Comparison of ENCODE assay signal across 36 cellular contexts in the genomic region with DNA sequence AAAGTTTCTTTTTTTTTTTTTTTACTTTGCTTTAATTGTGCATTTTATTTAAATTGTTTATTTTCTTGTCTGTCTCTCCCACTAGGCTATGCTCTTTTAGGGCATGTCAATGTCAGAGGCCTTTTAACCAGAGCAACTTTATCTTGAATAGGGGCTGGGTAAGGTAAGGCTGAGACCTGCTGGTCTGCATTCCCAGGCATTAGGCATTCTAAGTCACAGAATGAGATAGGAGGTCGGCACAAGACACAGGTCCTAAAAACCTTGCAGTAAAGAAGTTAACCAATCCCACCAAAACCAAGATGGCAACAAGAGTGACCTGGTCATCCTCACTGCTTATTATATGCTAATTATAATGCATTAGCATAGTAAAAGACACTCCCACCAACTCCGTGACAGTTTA.
"Had no signal": no experiment of that assay in that cellular context is flagged by ENCODE, and none has a peak within 500 bp of the region (broad histone marks: within the 10 kb centered on the region; RNA-seq: fewer than 3 reads in every experiment).

No MANE protein-coding gene starts in this region.

- FAIRE-seq: colon had no signal

- H3K4me3 Mint-ChIP-seq: activated B cell treated with CpG ODN at 0.5 μM for 24 hours; activated CD8-positive, alpha-beta T cell treated with anti-CD3 and anti-CD28 coated beads for 36 hours; activated naive CD4-positive, alpha-beta T cell treated with anti-CD3 and anti-CD28 coated beads, Interleukin-2, amount 50 U/mL, for 24 hours; activated naive CD8-positive, alpha-beta T cell treated with anti-CD3 and anti-CD28 coated beads for 36 hours; activated naive CD8-positive, alpha-beta T cell treated with anti-CD3 and anti-CD28 coated beads, Interleukin-2, amount 50 U/mL, for 24 hours; activated T-cell treated with anti-CD3 and anti-CD28 coated beads, Interleukin-2, amount 50 U/mL, for 4 hours; activated T-helper 17 cell treated with anti-CD3 and anti-CD28 coated beads, Interleukin-2, amount 50 U/mL, for 72 hours; brain; effector memory CD8-positive, alpha-beta T cell; T-helper 17 cell; T-helper 2 cell treated with Interferon-gamma antibody and Interleukin-4, amounts not matched to agents 5 μg/mL and 100 μg/mL, for 36 hours had no signal

- H3K27me3 ChIP-seq: adrenal gland, breast epithelium, esophagus muscularis mucosa, foreskin keratinocyte, gastrocnemius medialis had no signal

- H3K9me3 ChIP-seq: adrenal gland, breast epithelium, esophagus muscularis mucosa, gastrocnemius medialis, heart right ventricle had no signal

- H3K4me1 ChIP-seq: adrenal gland, breast epithelium, esophagus muscularis mucosa, foreskin keratinocyte, gastrocnemius medialis, heart right ventricle had no signal

- H3K27ac Mint-ChIP-seq: activated B cell treated with CpG ODN at 0.5 μM for 24 hours; activated CD8-positive, alpha-beta T cell treated with anti-CD3 and anti-CD28 coated beads for 36 hours; activated naive CD4-positive, alpha-beta T cell treated with anti-CD3 and anti-CD28 coated beads, Interleukin-2, amount 50 U/mL, for 24 hours; activated naive CD8-positive, alpha-beta T cell treated with anti-CD3 and anti-CD28 coated beads for 36 hours; activated naive CD8-positive, alpha-beta T cell treated with anti-CD3 and anti-CD28 coated beads, Interleukin-2, amount 50 U/mL, for 24 hours; activated T-helper 17 cell treated with anti-CD3 and anti-CD28 coated beads, Interleukin-2, amount 50 U/mL, for 72 hours; brain; effector memory CD8-positive, alpha-beta T cell; T-helper 17 cell; T-helper 2 cell treated with Interferon-gamma antibody and Interleukin-4, amounts not matched to agents 5 μg/mL and 100 μg/mL, for 36 hours had no signal

- H3K9me3 Mint-ChIP-seq: activated B cell treated with CpG ODN at 0.5 μM for 24 hours; activated CD8-positive, alpha-beta T cell treated with anti-CD3 and anti-CD28 coated beads for 36 hours; activated naive CD4-positive, alpha-beta T cell treated with anti-CD3 and anti-CD28 coated beads, Interleukin-2, amount 50 U/mL, for 24 hours; activated naive CD8-positive, alpha-beta T cell treated with anti-CD3 and anti-CD28 coated beads for 36 hours; activated naive CD8-positive, alpha-beta T cell treated with anti-CD3 and anti-CD28 coated beads, Interleukin-2, amount 50 U/mL, for 24 hours; activated T-cell treated with anti-CD3 and anti-CD28 coated beads, Interleukin-2, amount 50 U/mL, for 4 hours; activated T-helper 17 cell treated with anti-CD3 and anti-CD28 coated beads, Interleukin-2, amount 50 U/mL, for 72 hours; effector memory CD8-positive, alpha-beta T cell; T-helper 2 cell treated with Interferon-gamma antibody and Interleukin-4, amounts not matched to agents 5 μg/mL and 100 μg/mL, for 36 hours had no signal

- DNase-seq: activated B cell treated with CpG ODN at 0.5 μM for 24 hours; activated CD4-positive, alpha-beta T cell treated with anti-CD3 and anti-CD28 coated beads for 48 hours; activated CD4-positive, alpha-beta T cell treated with anti-CD3 and anti-CD28 coated beads, Interleukin-2, amount 50 U/mL, for 1 hour; activated CD4-positive, alpha-beta T cell treated with anti-CD3 and anti-CD28 coated beads, Interleukin-2, amount 50 U/mL, for 48 hours; activated CD8-positive, alpha-beta memory T cell treated with anti-CD3 and anti-CD28 coated beads for 24 hours; activated CD8-positive, alpha-beta T cell treated with anti-CD3 and anti-CD28 coated beads for 36 hours; activated effector memory CD4-positive, alpha-beta T cell treated with Interleukin-2 at 50 U/mL for 16 hours; activated gamma-delta T cell treated with Interleukin-2 at 50 U/mL for 16 hours; activated naive CD4-positive, alpha-beta T cell treated with Interleukin-2 at 50 U/mL for 16 hours; activated naive CD8-positive, alpha-beta T cell treated with anti-CD3 and anti-CD28 coated beads for 36 hours; activated naive CD8-positive, alpha-beta T cell treated with anti-CD3 and anti-CD28 coated beads, Interleukin-2, amount 50 U/mL, for 24 hours; activated T-cell treated with anti-CD3 and anti-CD28 coated beads, Interleukin-2, amount 50 U/mL, for 4 hours; adrenal gland; amygdala; aorta; central memory CD4-positive, alpha-beta T cell; cortex of kidney; dermis blood vessel endothelial cell; effector CD4-positive, alpha-beta T cell; effector memory CD8-positive, alpha-beta T cell; erythroblast; foreskin keratinocyte; gastrocnemius medialis; heart right ventricle; T-helper 1 cell; T-helper 17 cell; T1000; WERI-Rb-1 had no signal

- H3K36me3 Mint-ChIP-seq: activated naive CD4-positive, alpha-beta T cell treated with anti-CD3 and anti-CD28 coated beads, Interleukin-2, amount 50 U/mL, for 24 hours; brain had no signal

- H3K27ac ChIP-seq: adrenal gland, breast epithelium, cardiac muscle cell, esophagus muscularis mucosa, foreskin keratinocyte, gastrocnemius medialis, heart right ventricle, WERI-Rb-1 had no signal

- H3K4me3 ChIP-seq: adrenal gland, breast epithelium, cardiac muscle cell, esophagus muscularis mucosa, gastrocnemius medialis, heart right ventricle had no signal

- H3K36me3 ChIP-seq: adrenal gland, breast epithelium, cardiac muscle cell, esophagus muscularis mucosa, gastrocnemius medialis, heart right ventricle, WERI-Rb-1 had no signal
